ENCODE assay signal across 9 cellular contexts in genomic region chr14:32259368-32260013, GRCh38. TPM values are rescaled to one million over a fixed set of nuclear protein-coding genes. Genes with fewer than 3 reads are reported as not detected.
DNase-seq lines count a peak whose midpoint lies in the region; ATAC-seq, FAIRE-seq and TF ChIP-seq lines count a peak whose summit lies in the region.
"Had no signal": no experiment of that assay in that cellular context is flagged by ENCODE, and none has a peak within 500 bp of the region (broad histone marks: within the 10 kb centered on the region; RNA-seq: fewer than 3 reads in every experiment).

No MANE protein-coding gene starts in this region.

- ATAC-seq in GM18498 (IDR thresholded peaks at IDR 0.05; ENCODE audit: unreplicated experiment) (peak; percentile 80), HG02571 (IDR thresholded peaks at IDR 0.05; ENCODE audit: unreplicated experiment) (peak; percentile 86), T-cell (replicated peaks in 1 of 4) (no peak)

- H3K36me3 Mint-ChIP-seq in T-cell = peaks cover 6% of the 10 kb centered on the region

- peak overlapping the region; percentile 55 for H3K4me2 ChIP-seq in MM.1S (ENCODE audit: low read depth, low read length)

- H3K27me3 ChIP-seq in MM.1S (replicated peaks; ENCODE audit: insufficient read depth, low read length) = no peaks in the 10 kb centered on the region
- H3K27me3 ChIP-seq: cardiac muscle cell had no signal

- DNase-seq in 8988T (peak; percentile 27), MM.1S (peak; percentile 83), choroid plexus epithelial cell (ENCODE audit: low read depth) (peak; percentile 71), urothelium cell line (ENCODE audit: low spot score) (peak; percentile 64), T-cell (no peak), Ammon's horn (ENCODE audit: low spot score) (no peak)

- H3K4me1 Mint-ChIP-seq in T-cell = peaks cover 0 to 9% (median 9%) of the 10 kb centered on the region in 3 donors

- H3K4me3 ChIP-seq in MM.1S (ENCODE audit: low read length) (no peak overlapping the region), choroid plexus epithelial cell (ENCODE audit: low read depth, low read length) (no peak overlapping the region)
- H3K4me3 ChIP-seq: cardiac muscle cell had no signal

- no peaks in the 10 kb centered on the region for H4K20me1 ChIP-seq in MM.1S (ENCODE audit: insufficient read depth, low read length)

- FAIRE-seq in urothelium cell line (lab: Jason Lieb, UNC) = no peak

- no peaks in the 10 kb centered on the region for H3K36me3 ChIP-seq in MM.1S (replicated peaks; ENCODE audit: insufficient read depth, low read length)
- H3K36me3 ChIP-seq: cardiac muscle cell had no signal

- peaks cover 8% of the 10 kb centered on the region; the same call in 1 of the 2 replicates for H3F3A ChIP-seq in MM.1S (ENCODE audit: insufficient read depth, low read length)

- POLR2A ChIA-PET in T-cell (lab: Charles Lee) = interaction anchor here (0.6 to 0.7 kb wide), 2 partner anchors 79 to 1162 kb away, joined by 3 read pairs; no protein-coding TSS in a partner anchor

- TF ChIP-seq CTCF in MM.1S (IDR thresholded peaks at IDR 0.05; ENCODE audit: low read length) (no peak), choroid plexus epithelial cell (conservative IDR thresholded peaks at IDR 0.05; ENCODE audit: low read depth, low read length) (no peak)

- peak overlapping the region; percentile 75 for H3K27ac ChIP-seq in MM.1S (ENCODE audit: low read length)
- H3K27ac ChIP-seq: cardiac muscle cell had no signal

- no peak overlapping the region for H2AFZ ChIP-seq in MM.1S (ENCODE audit: low read length)

- no peak overlapping the region for H3K9ac ChIP-seq in MM.1S (ENCODE audit: low read length)

- H3K4me3 Mint-ChIP-seq in T-cell = no peak overlapping the region

- no peaks in the 10 kb centered on the region for H3K27me3 Mint-ChIP-seq in T-cell

- H3K27ac Mint-ChIP-seq in T-cell = no peak overlapping the region

- H3K4me1 ChIP-seq in MM.1S (ENCODE audit: low read length) = peaks cover 29% of the 10 kb centered on the region

- H3K9me3 Mint-ChIP-seq in T-cell = peaks cover 9 to 10% (median 9%) of the 10 kb centered on the region in 3 donors

- H3K79me2 ChIP-seq in MM.1S (ENCODE audit: low read length) = no peaks in the 10 kb centered on the region

- no peaks in the 10 kb centered on the region for H3K9me2 ChIP-seq in MM.1S (replicated peaks; ENCODE audit: insufficient read depth, low read length)

- H3K9me3 ChIP-seq in MM.1S (replicated peaks; ENCODE audit: insufficient read depth, low read length) = no peaks in the 10 kb centered on the region

- CTCF ChIA-PET in T-cell (lab: Charles Lee) = interaction anchor here (1.1 to 2.2 kb wide), 5 partner anchors 9 to 335 kb away, joined by 3 to 8 read pairs (median 4); no protein-coding TSS in a partner anchor

RNA-seq across cellular contexts. Expression of gene RNU6-8, which starts 56.4 kb away (rescaled TPM):
- total RNA-seq in T-cell = not detected
- total RNA-seq: cardiac muscle cell had no signal

RNA-seq across cellular contexts. Expression of gene RNU6-7, which starts 57.6 kb away (rescaled TPM):
- total RNA-seq in T-cell = not detected
- total RNA-seq: cardiac muscle cell had no signal

Comparison
In these comparisons a context has a peak if more than half of its experiments do, and no peak if none do; other contexts are left out.
1. DNase-seq: peak in 8988T (single experiment), MM.1S (single experiment), choroid plexus epithelial cell (single experiment) and urothelium cell line (single experiment); none in T-cell (0 of 34) and Ammon's horn (single experiment).
2. ATAC-seq: peak in GM18498 (single experiment) and HG02571 (single experiment); none in T-cell (0 of 4).